Comparison of ENCODE assay signal across 20 cellular contexts in the genomic region with DNA sequence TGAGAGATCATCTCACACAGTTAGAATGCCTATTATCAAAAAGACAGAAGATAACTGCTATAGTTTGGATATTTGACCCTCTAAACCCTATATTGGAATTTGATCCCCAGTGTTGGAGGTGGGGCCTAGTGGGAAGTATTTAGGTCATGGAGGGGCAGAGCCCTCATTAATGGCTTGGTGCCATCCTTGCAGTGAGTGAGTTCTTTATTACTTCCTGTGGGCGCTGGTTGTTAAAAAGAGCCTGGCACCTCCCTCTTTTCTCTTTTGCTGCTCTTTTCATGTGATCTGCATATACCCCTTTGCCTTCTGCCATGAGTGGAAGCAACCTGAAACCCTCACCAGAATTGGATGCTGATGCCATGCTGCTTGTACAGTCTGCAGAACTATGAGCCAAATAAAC.
DNase-seq lines count a peak whose midpoint lies in the region; ATAC-seq and TF ChIP-seq lines count a peak whose summit lies in the region.
"Had no signal": no experiment of that assay in that cellular context is flagged by ENCODE, and none has a peak within 500 bp of the region (broad histone marks: within the 10 kb centered on the region; RNA-seq: fewer than 3 reads in every experiment).

No MANE protein-coding gene starts in this region.

- peaks cover 29 to 40% of the 10 kb centered on the region in 2 donors for H3K4me1 Mint-ChIP-seq in immature natural killer cell
- no peaks in the 10 kb centered on the region for H3K4me1 Mint-ChIP-seq in stimulated activated memory B cell treated with anti-CD40 and anti-IgM and Interleukin-4, amounts not matched to agents 10 μg/mL and 1 μg/mL and 100 μg/mL, for 72 hours
- H3K4me1 Mint-ChIP-seq: B cell had no signal

- H3K9me3 Mint-ChIP-seq in immature natural killer cell: no peaks in the 10 kb centered on the region
- no peaks in the 10 kb centered on the region for H3K9me3 Mint-ChIP-seq in stimulated activated memory B cell treated with anti-CD40 and anti-IgM and Interleukin-4, amounts not matched to agents 10 μg/mL and 1 μg/mL and 100 μg/mL, for 72 hours
- H3K9me3 Mint-ChIP-seq: T-cell had no signal

- no peak for TF ChIP-seq CTCF in adrenal gland (IDR thresholded peaks at IDR 0.05)

- ATAC-seq in stimulated activated memory B cell treated with anti-CD40 and anti-IgM and Interleukin-4, amounts not matched to agents 10 μg/mL and 1 μg/mL and 100 μg/mL, for 72 hours: no peak
- ATAC-seq in left cardiac atrium: no peak
- ATAC-seq: T-cell had no signal

- TF ChIP-seq POLR2A in adrenal gland (IDR thresholded peaks at IDR 0.05): no peak

- DNase-seq in EH (ENCODE audit: low read depth) (peak; percentile 11), KBM-7 (peak; percentile 64), SK-MEL-5 (ENCODE audit: low read depth, low spot score) (peak; percentile 10), immature natural killer cell (peak in 2 of 3 donors; percentile 3 to 6), left cardiac atrium (no peak), nucleus accumbens (lab: John Stamatoyannopoulos, UW) (no peak), adrenal gland (no peak)
- DNase-seq: CD4-positive, CD25-positive, alpha-beta regulatory T cell; H7; IMR-90; NCI-H1417; NCI-H187 treated with DMSO at 0.1 percent for 48 hours; NCI-H2171 treated with DMSO at 0.1 percent for 48 hours; NCI-H446 treated with DMSO at 0.1 percent for 48 hours; NCI-H82; Right ventricle myocardium superior; SK-N-SH; T-cell had no signal

- no peaks in the 10 kb centered on the region for H3K4me1 ChIP-seq in adrenal gland (replicated peaks in 1 of 2)

- peaks cover 10 to 34% (median 22%) of the 10 kb centered on the region in 3 donors for H3K36me3 Mint-ChIP-seq in immature natural killer cell
- H3K36me3 Mint-ChIP-seq in stimulated activated memory B cell treated with anti-CD40 and anti-IgM and Interleukin-4, amounts not matched to agents 10 μg/mL and 1 μg/mL and 100 μg/mL, for 72 hours: peaks cover 48% of the 10 kb centered on the region

- peaks cover 0 to 6% of the 10 kb centered on the region in 2 donors for H3K36me3 ChIP-seq in adrenal gland (replicated peaks in 1 of 2)

- H3K4me3 Mint-ChIP-seq in immature natural killer cell: peak overlapping the region in 3 of 5 donors; percentile 19 to 34 (median 33)
- no peak overlapping the region for H3K4me3 Mint-ChIP-seq in stimulated activated memory B cell treated with anti-CD40 and anti-IgM and Interleukin-4, amounts not matched to agents 10 μg/mL and 1 μg/mL and 100 μg/mL, for 72 hours
- H3K4me3 Mint-ChIP-seq: B cell; CD4-positive, CD25-positive, alpha-beta regulatory T cell; T-cell had no signal

- peak overlapping the region; percentile 33 to 75 (median 50) for H3K27ac Mint-ChIP-seq in immature natural killer cell
- H3K27ac Mint-ChIP-seq in stimulated activated memory B cell treated with anti-CD40 and anti-IgM and Interleukin-4, amounts not matched to agents 10 μg/mL and 1 μg/mL and 100 μg/mL, for 72 hours: no peak overlapping the region
- H3K27ac Mint-ChIP-seq: B cell, T-cell had no signal

- no peak overlapping the region for H3K4me3 ChIP-seq in adrenal gland

- in situ Hi-C loops in KBM-7 (cut with MboI; ENCODE audit: low pct_unique_long_range_greater_than_20kb, low sequenced_read_pairs): no loop called here
- in situ Hi-C loops in SK-MEL-5 (cut with HindIII; ENCODE audit: low pct_unique_long_range_greater_than_20kb, low sequenced_read_pairs): no loop called here

- no peaks in the 10 kb centered on the region for H3K9me3 ChIP-seq in adrenal gland (replicated peaks in 1 of 3)
- H3K9me3 ChIP-seq: SK-N-SH had no signal

- 58 to 81% (median 69%) methylated on average over 1 of the region's 1 CpG for WGBS in adrenal gland, 4 donors

- no peak overlapping the region for H3K27ac ChIP-seq in adrenal gland

- intact Hi-C loops in left cardiac atrium (cut with DNase I) (no loop called here), adrenal gland (cut with DNase I) (no loop called here)

- H3K27me3 Mint-ChIP-seq in immature natural killer cell (ENCODE audit: low read depth in 3 of 3): no peaks in the 10 kb centered on the region
- H3K27me3 Mint-ChIP-seq in stimulated activated memory B cell treated with anti-CD40 and anti-IgM and Interleukin-4, amounts not matched to agents 10 μg/mL and 1 μg/mL and 100 μg/mL, for 72 hours: no peaks in the 10 kb centered on the region
- H3K27me3 Mint-ChIP-seq: B cell; CD4-positive, CD25-positive, alpha-beta regulatory T cell; T-cell had no signal

- H3K27me3 ChIP-seq in adrenal gland: no peaks in the 10 kb centered on the region

Comparison
In these comparisons a context has a peak if more than half of its experiments do, and no peak if none do; other contexts are left out.
1. DNase-seq: peak in EH (single experiment), KBM-7 (single experiment), SK-MEL-5 (single experiment) and immature natural killer cell (2 of 3); none in left cardiac atrium (single experiment), nucleus accumbens (0 of 56) and adrenal gland (0 of 7).